ENCODE assay signal across 26 cellular contexts in the genomic region with DNA sequence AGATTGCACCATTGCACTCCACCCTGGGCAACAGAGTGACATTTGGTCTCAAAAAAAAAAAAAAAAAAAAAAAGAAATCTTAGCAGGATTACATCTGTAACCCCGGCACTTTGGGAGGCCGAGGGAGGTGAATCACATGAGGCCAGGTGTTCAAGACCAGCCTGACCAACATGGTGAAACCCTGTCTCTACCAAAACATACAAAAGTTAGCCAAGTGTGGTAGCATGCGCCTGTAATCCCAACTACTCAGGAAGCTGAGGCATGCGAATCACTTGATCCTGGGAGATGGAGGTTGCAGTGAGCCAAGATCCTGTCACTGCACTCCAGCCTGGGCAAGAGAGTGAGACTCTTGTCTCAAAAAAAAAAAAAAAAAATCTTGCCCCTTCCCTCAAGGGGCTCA. TPM values are rescaled to one million over a fixed set of nuclear protein-coding genes. Genes with fewer than 3 reads are reported as not detected.
A peak's percentile ranks its signal among the peaks of the same experiment; 100 is the strongest.
DNase-seq lines count a peak whose midpoint lies in the region; ATAC-seq, FAIRE-seq and TF ChIP-seq lines count a peak whose summit lies in the region.
"Had no signal": no experiment of that assay in that cellular context is flagged by ENCODE, and none has a peak within 500 bp of the region (broad histone marks: within the 10 kb centered on the region; RNA-seq: fewer than 3 reads in every experiment).

No MANE protein-coding gene starts in this region.

- peak overlapping the region; percentile 96 for H3K27ac Mint-ChIP-seq in activated T-helper 17 cell treated with anti-CD3 and anti-CD28 coated beads, Interleukin-2, amount 50 U/mL, for 72 hours
- H3K27ac Mint-ChIP-seq in immature natural killer cell: peak overlapping the region in 4 of 6 donors; percentile 33 to 93 (median 62)
- H3K27ac Mint-ChIP-seq: naive B cell had no signal

- H3K27me3 Mint-ChIP-seq in activated T-helper 17 cell treated with anti-CD3 and anti-CD28 coated beads, Interleukin-2, amount 50 U/mL, for 72 hours: no peaks in the 10 kb centered on the region
- H3K27me3 Mint-ChIP-seq in immature natural killer cell (ENCODE audit: low read depth in 3 of 3): peaks cover 0 to 2% (median 2%) of the 10 kb centered on the region in 3 donors
- H3K27me3 Mint-ChIP-seq: activated CD4-positive, alpha-beta T cell treated with anti-CD3 and anti-CD28 coated beads, Interleukin-2, amount 10 ng/mL, durations not matched to agents 7 days and 5 days; CD4-positive, alpha-beta T cell; naive B cell had no signal

- no peak for TF ChIP-seq RAD21 in A549 (conservative IDR thresholded peaks at IDR 0.05 in 1 of 2, IDR thresholded peaks at IDR 0.05 in 1 of 2)

- ATAC-seq in A549: no peak
- no peak for ATAC-seq in activated T-helper 17 cell treated with anti-CD3 and anti-CD28 coated beads, Interleukin-2, amount 50 U/mL, for 72 hours (replicated peaks)

- CTCF ChIA-PET in A549 (lab: Yijun Ruan, JAX): interaction anchor here (1.1 to 2.1 kb wide), 3 partner anchors 8 to 55 kb away, joined by 3 to 4 read pairs (median 4); no protein-coding TSS in a partner anchor

- H3K9me3 ChIP-seq in A549: peaks cover 10% of the 10 kb centered on the region; the same call in 2 of the 3 replicates
- H3K9me3 ChIP-seq: uterus had no signal

- H3K9me3 Mint-ChIP-seq in activated T-helper 17 cell treated with anti-CD3 and anti-CD28 coated beads, Interleukin-2, amount 50 U/mL, for 72 hours: no peaks in the 10 kb centered on the region
- H3K9me3 Mint-ChIP-seq in immature natural killer cell: no peaks in the 10 kb centered on the region
- H3K9me3 Mint-ChIP-seq: CD4-positive, alpha-beta T cell; naive B cell had no signal

- FAIRE-seq in A549 (lab: Jason Lieb, UNC): no peak
- FAIRE-seq: endometrium, islet of Langerhans, TTC549 had no signal

- TF ChIP-seq POLR2A in A549 (IDR thresholded peaks at IDR 0.05; ENCODE audit: low read length): no peak

- TF ChIP-seq EP300 in A549 (IDR thresholded peaks at IDR 0.05): no peak

- peak overlapping the region; percentile 96 to 99 for H3K27ac ChIP-seq in A549
- H3K27ac ChIP-seq: hepatocyte, parathyroid adenoma, uterus had no signal

- peaks cover 31% of the 10 kb centered on the region for H3K4me1 Mint-ChIP-seq in activated T-helper 17 cell treated with anti-CD3 and anti-CD28 coated beads, Interleukin-2, amount 50 U/mL, for 72 hours
- peaks cover 61 to 66% of the 10 kb centered on the region in 2 donors for H3K4me1 Mint-ChIP-seq in immature natural killer cell

- no peak overlapping the region; the same call in 2 of the 3 replicates for H3K4me2 ChIP-seq in A549
- H3K4me2 ChIP-seq: hepatocyte had no signal

- POLR2A ChIA-PET in A549 (lab: Yijun Ruan, JAX): interaction anchor here (0.8 to 1.4 kb wide), 3 partner anchors 75 to 299 kb away, joined by 3 to 7 read pairs (median 4); partner anchors contain the start of gene MINDY2

- no peak for TF ChIP-seq CTCF in A549 (IDR thresholded peaks at IDR 0.05)

- peak overlapping the region; percentile 82 for H3K4me3 Mint-ChIP-seq in activated T-helper 17 cell treated with anti-CD3 and anti-CD28 coated beads, Interleukin-2, amount 50 U/mL, for 72 hours
- no peak overlapping the region for H3K4me3 Mint-ChIP-seq in immature natural killer cell
- H3K4me3 Mint-ChIP-seq: activated CD4-positive, alpha-beta T cell treated with anti-CD3 and anti-CD28 coated beads, Interleukin-2, amount 10 ng/mL, durations not matched to agents 7 days and 5 days; CD4-positive, alpha-beta T cell had no signal

- H3K36me3 Mint-ChIP-seq in activated T-helper 17 cell treated with anti-CD3 and anti-CD28 coated beads, Interleukin-2, amount 50 U/mL, for 72 hours (ENCODE audit: low read depth): no peaks in the 10 kb centered on the region
- no peaks in the 10 kb centered on the region for H3K36me3 Mint-ChIP-seq in immature natural killer cell
- H3K36me3 Mint-ChIP-seq: brain, naive B cell had no signal

- no peak for DNase-seq in A549 (ENCODE audit: low read depth in 1 of 2, low spot score in 1 of 2)
- DNase-seq in HT1080 (ENCODE audit: low read depth): peak; percentile 17
- no peak for DNase-seq in immature natural killer cell
- no peak for DNase-seq in NCI-H2196 (lab: John Stamatoyannopoulos, UW; ENCODE audit: unreplicated experiment)
- DNase-seq in stimulated activated CD4-positive, alpha-beta T cell treated with anti-CD3 and anti-CD28 coated beads, Interleukin-2, amount 100 ng/mL, for 24 hours: no peak
- DNase-seq in SK-N-DZ (ENCODE audit: low spot score): no peak
- DNase-seq in islet precursor cell: no peak
- DNase-seq: activated T-cell treated with anti-CD3 and anti-CD28 coated beads for 4 hours; CD4-positive, alpha-beta T cell; DMS53; MV-4-11; naive B cell; NCI-H1694 treated with DMSO at 0.1 percent for 48 hours; NCI-H446; stimulated activated CD4-positive, alpha-beta T cell treated with anti-CD3 and anti-CD28 coated beads, Interleukin-2, amount 100 ng/mL, for 48 hours; uterus had no signal

- peaks cover 72% of the 10 kb centered on the region for H3K4me1 ChIP-seq in A549
- H3K4me1 ChIP-seq: parathyroid adenoma, uterus had no signal

- H3K4me3 ChIP-seq in A549: no peak overlapping the region
- H3K4me3 ChIP-seq: coronary artery, hepatocyte, uterus had no signal

- 92% methylated on average over 4 of the region's 4 CpGs for WGBS in A549 (ENCODE audit: missing lambda C conversion rate)

TF ChIP-seq in A549, 52 proteins besides CTCF, POLR2A, EP300 and RAD21 (continues in another document):
- TF ChIP-seq SREBF2 (IDR thresholded peaks at IDR 0.05): no peak
- TF ChIP-seq MYC (IDR thresholded peaks at IDR 0.05; ENCODE audit: borderline replicate concordance, low read length): no peak
- no peak for TF ChIP-seq HES2 (IDR thresholded peaks at IDR 0.05)
- no peak for TF ChIP-seq JUNB (IDR thresholded peaks at IDR 0.05)
- no peak for TF ChIP-seq BCL3 (IDR thresholded peaks at IDR 0.05)
- TF ChIP-seq RCOR1 (IDR thresholded peaks at IDR 0.05; ENCODE audit: low read depth, low read length): no peak
- no peak for TF ChIP-seq MAZ (IDR thresholded peaks at IDR 0.05; ENCODE audit: borderline replicate concordance, low read depth, low read length)
- TF ChIP-seq, protein P1, sequence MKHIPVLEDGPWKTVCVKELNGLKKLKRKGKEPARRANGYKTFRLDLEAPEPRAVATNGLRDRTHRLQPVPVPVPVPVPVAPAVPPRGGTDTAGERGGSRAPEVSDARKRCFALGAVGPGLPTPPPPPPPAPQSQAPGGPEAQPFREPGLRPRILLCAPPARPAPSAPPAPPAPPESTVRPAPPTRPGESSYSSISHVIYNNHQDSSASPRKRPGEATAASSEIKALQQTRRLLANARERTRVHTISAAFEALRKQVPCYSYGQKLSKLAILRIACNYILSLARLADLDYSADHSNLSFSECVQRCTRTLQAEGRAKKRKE (CRISPR knock-in tag; IDR thresholded peaks at IDR 0.05; ENCODE audit: low read depth): no peak
- no peak for TF ChIP-seq EHMT2 (IDR thresholded peaks at IDR 0.05; ENCODE audit: low read depth)
- TF ChIP-seq CEBPB (IDR thresholded peaks at IDR 0.05): no peak
- TF ChIP-seq, protein P2, sequence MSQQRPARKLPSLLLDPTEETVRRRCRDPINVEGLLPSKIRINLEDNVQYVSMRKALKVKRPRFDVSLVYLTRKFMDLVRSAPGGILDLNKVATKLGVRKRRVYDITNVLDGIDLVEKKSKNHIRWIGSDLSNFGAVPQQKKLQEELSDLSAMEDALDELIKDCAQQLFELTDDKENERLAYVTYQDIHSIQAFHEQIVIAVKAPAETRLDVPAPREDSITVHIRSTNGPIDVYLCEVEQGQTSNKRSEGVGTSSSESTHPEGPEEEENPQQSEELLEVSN (IDR thresholded peaks at IDR 0.05; ENCODE audit: borderline replicate concordance, low read depth): no peak
- TF ChIP-seq MAFK (IDR thresholded peaks at IDR 0.05; ENCODE audit: partially characterized antibody): no peak
- no peak for TF ChIP-seq HDAC2 (IDR thresholded peaks at IDR 0.05)
- TF ChIP-seq POLR2AphosphoS2 (conservative IDR thresholded peaks at IDR 0.05; ENCODE audit: low read length): no peak
- no peak for TF ChIP-seq FOSL2 (IDR thresholded peaks at IDR 0.05)
- no peak for TF ChIP-seq FOSL2 (CRISPR knock-in tag; IDR thresholded peaks at IDR 0.05)

RNA-seq across cellular contexts. Expression of gene LIPC, which starts 40.4 kb away (rescaled TPM):
- 0.08 and 0.13 TPM in 2 replicates for polyA plus RNA-seq in A549 (2011; rRNA removed)
- polyA plus RNA-seq in A549 (2012; cell fraction: cytosol; rRNA removed): 0.07 and 0.13 TPM in 2 replicates
- 0.19 and 0.22 TPM in 2 replicates for polyA plus RNA-seq in A549 (2012; cell fraction: nucleus; rRNA removed)
- polyA plus RNA-seq in A549 (2017; fragmentation: RNase III; extraction: RNeasy Plus Mini Kit Qiagen cat#74134 plus additional on column Dnase treatment): 0.30 to 0.34 TPM (median 0.32 TPM) in 3 replicates
- polyA minus RNA-seq in A549 (2011; rRNA and poly(A)+ RNA removed): 0.58 TPM in 1 of 2 replicates, not detected in the other
- total RNA-seq in HT1080 (2014; rRNA removed; shearing (Covaris generic)): 0.11 TPM in 1 of 2 replicates, not detected in the other
- not detected in 2 replicates for polyA plus RNA-seq in HT1080 (2015; cell fraction: cytosol; rRNA removed)
- polyA plus RNA-seq in HT1080 (2015; cell fraction: nucleus; rRNA removed): 0.07 TPM in 1 of 2 replicates, not detected in the other
- total RNA-seq in activated T-helper 17 cell treated with anti-CD3 and anti-CD28 coated beads, Interleukin-2, amount 50 U/mL, for 72 hours: under 1 TPM; 0.17 to 0.26 TPM
- polyA plus RNA-seq in immature natural killer cell: 1 to 10 TPM; 2.4 to 6.8 (median 2.8) TPM
- polyA plus RNA-seq in SK-N-DZ (2014; cell fraction: cytosol; rRNA removed): not detected in 2 replicates
- polyA plus RNA-seq in SK-N-DZ (2014; cell fraction: nucleus; rRNA removed): not detected in 2 replicates
- total RNA-seq: lung microvascular endothelial cell had no signal
